Comparison of ENCODE assay signal across 2 cellular contexts in the genomic region with DNA sequence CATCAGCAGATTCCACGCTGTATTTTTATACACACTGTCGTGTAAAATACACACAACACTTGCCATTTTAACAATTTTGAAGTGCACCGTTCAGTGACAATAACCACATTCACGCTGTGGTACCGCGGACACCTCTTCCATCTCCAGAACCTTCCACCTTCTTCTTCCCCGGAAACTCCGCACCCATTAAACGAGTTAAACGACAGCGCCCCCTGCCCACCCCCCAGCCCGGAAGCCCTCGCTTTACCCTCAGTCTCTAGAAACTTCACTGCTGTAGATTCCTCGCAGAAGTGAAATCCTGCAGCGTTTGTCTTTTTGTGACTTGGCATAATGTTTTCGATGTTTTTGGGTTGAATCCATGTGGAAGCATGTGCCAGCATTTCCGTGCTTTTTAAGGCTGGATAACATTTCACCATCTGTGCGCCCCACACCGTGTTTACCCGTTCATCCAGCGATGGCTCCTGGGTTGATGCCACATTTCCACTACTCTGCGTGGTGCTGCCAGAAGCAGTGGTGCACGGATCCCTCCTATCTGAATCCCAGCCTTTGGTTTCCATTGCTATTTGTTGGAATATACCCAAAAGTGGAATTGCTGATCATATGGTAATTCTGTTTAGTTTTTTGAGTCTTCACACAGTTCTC.
TF ChIP-seq lines count a peak whose summit lies in the region.

No MANE protein-coding gene starts in this region.

TF ChIP-seq in H1, 55 proteins besides CTCF, POLR2A, EP300 and RAD21:
- TF ChIP-seq JUN (IDR thresholded peaks at IDR 0.05; ENCODE audit: low read depth, low read length) (no peak), PHF8 (conservative IDR thresholded peaks at IDR 0.05; ENCODE audit: low read depth, low read length) (no peak), EZH2 (IDR thresholded peaks at IDR 0.05; ENCODE audit: low read depth, low read length, severe bottlenecking) (no peak), BACH1 (IDR thresholded peaks at IDR 0.05; ENCODE audit: low read length) (no peak)
TF ChIP-seq in H1: peak in this region for 0.

TF ChIP-seq in HepG2, 621 proteins besides CTCF, POLR2A, EP300 and RAD21:
- no peak for TF ChIP-seq ZNF768 (CRISPR knock-in tag; IDR thresholded peaks at IDR 0.05)
